Comparison of ENCODE assay signal across 26 cellular contexts in the genomic region with DNA sequence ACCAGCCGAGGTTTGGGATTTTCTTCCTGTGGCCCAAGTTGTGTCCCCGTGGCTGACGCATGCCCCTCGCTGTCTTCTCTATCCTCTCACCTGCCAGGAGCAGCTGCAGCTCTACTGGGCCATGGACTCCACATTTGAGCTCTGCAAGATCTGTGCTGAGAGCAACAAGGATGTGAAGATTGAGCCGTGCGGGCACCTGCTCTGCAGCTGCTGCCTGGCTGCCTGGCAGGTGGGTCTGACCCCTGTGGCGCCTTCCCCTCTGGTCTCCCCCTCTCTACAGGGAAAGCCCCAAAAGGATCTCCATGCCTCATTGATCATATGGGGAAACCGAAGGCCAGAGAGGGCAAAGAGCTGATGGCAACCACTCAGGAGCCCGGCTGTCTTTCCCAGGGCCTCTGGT. TPM values are rescaled to one million over a fixed set of nuclear protein-coding genes. Genes with fewer than 3 reads are reported as not detected.
A peak's percentile ranks its signal among the peaks of the same experiment; 100 is the strongest.
DNase-seq lines count a peak whose midpoint lies in the region; ATAC-seq and TF ChIP-seq lines count a peak whose summit lies in the region.
"Had no signal": no experiment of that assay in that cellular context is flagged by ENCODE, and none has a peak within 500 bp of the region (broad histone marks: within the 10 kb centered on the region; RNA-seq: fewer than 3 reads in every experiment).

No MANE protein-coding gene starts in this region.

- no peaks in the 10 kb centered on the region for H3K9me3 Mint-ChIP-seq in neural progenitor cell
- H3K9me3 Mint-ChIP-seq: activated naive CD4-positive, alpha-beta T cell treated with anti-CD3 and anti-CD28 coated beads, Interleukin-2, amount 50 U/mL, for 72 hours; CD8-positive, alpha-beta memory T cell; T-helper 1 cell treated with Interleukin-12 subunit alpha and Interleukin-12 subunit beta and Interleukin-4 antibody, amounts not matched to agents 30 μg/mL and 1 μg/mL, for 36 hours had no signal

- no peak overlapping the region for H3K9ac ChIP-seq in OCI-LY3 (ENCODE audit: low read length)
- no peak overlapping the region for H3K9ac ChIP-seq in neural progenitor cell

- peak; percentile 18 to 61 for DNase-seq in NCI-H2081 (lab: John Stamatoyannopoulos, UW)
- DNase-seq in NCI-H2081 treated with DMSO at 0.1 percent for 48 hours (lab: John Stamatoyannopoulos, UW) = no peak
- peak; percentile 52 for DNase-seq in NCI-H1092 treated with DMSO at 0.1 percent for 48 hours (lab: John Stamatoyannopoulos, UW)
- DNase-seq in neural progenitor cell (ENCODE audit: low spot score) = no peak
- no peak for DNase-seq in NCI-H1436 (lab: John Stamatoyannopoulos, UW)
- DNase-seq in inferior parietal cortex (ENCODE audit: extremely low spot score) = no peak
- DNase-seq: activated CD4-positive, alpha-beta T cell treated with anti-CD3 and anti-CD28 coated beads for 4 hours; activated T-cell treated with anti-CD3 and anti-CD28 coated beads for 4 hours; anterior cingulate cortex; CD8-positive, alpha-beta memory T cell; effector memory CD4-positive, alpha-beta T cell; GOT3; Kasumi-1; kidney glomerular epithelial cell; NCI-H1930; NCI-H524 treated with DMSO at 0.1 percent for 48 hours; spleen; trophoblast cell had no signal

- H3K27ac ChIP-seq in OCI-LY3 (ENCODE audit: low read length) (no peak overlapping the region), neural progenitor cell (no peak overlapping the region)
- H3K27ac ChIP-seq: SK-N-MC, spleen had no signal

- H3K4me3 ChIP-seq in OCI-LY3 (ENCODE audit: low read length) (no peak overlapping the region), neural progenitor cell (no peak overlapping the region)
- H3K4me3 ChIP-seq: lung, SK-N-MC, spleen had no signal

- H3K36me3 Mint-ChIP-seq in neural progenitor cell = no peaks in the 10 kb centered on the region
- H3K36me3 Mint-ChIP-seq: activated naive CD4-positive, alpha-beta T cell treated with anti-CD3 and anti-CD28 coated beads, Interleukin-2, amount 50 U/mL, for 72 hours; CD8-positive, alpha-beta memory T cell had no signal

- TF ChIP-seq CTCF in OCI-LY3 (IDR thresholded peaks at IDR 0.05; ENCODE audit: low read depth, low read length) (no peak), neural progenitor cell (IDR thresholded peaks at IDR 0.05) (no peak)

- H3K27me3 ChIP-seq in OCI-LY3 (ENCODE audit: low read depth, low read length) (peaks cover 47% of the 10 kb centered on the region), neural progenitor cell (no peaks in the 10 kb centered on the region)
- H3K27me3 ChIP-seq: spleen had no signal

- no peak overlapping the region for H2AFZ ChIP-seq in OCI-LY3 (ENCODE audit: low read depth, low read length)
- no peak overlapping the region for H2AFZ ChIP-seq in neural progenitor cell (replicated peaks)

- no peaks in the 10 kb centered on the region for H4K20me1 ChIP-seq in OCI-LY3 (ENCODE audit: insufficient read depth, low read length)
- no peaks in the 10 kb centered on the region for H4K20me1 ChIP-seq in neural progenitor cell (ENCODE audit: low read depth)

- H3K4me1 ChIP-seq in OCI-LY3 (ENCODE audit: low read length) (peaks cover 10% of the 10 kb centered on the region), neural progenitor cell (no peaks in the 10 kb centered on the region)

- H3F3A ChIP-seq in neural progenitor cell (ENCODE audit: low read depth) = peaks cover 5% of the 10 kb centered on the region

- peaks cover 18% of the 10 kb centered on the region for H3K4me1 Mint-ChIP-seq in neural progenitor cell

- peak overlapping the region; percentile 77 for H3K27ac Mint-ChIP-seq in neural progenitor cell
- H3K27ac Mint-ChIP-seq: T-helper 1 cell treated with Interleukin-12 subunit alpha and Interleukin-12 subunit beta and Interleukin-4 antibody, amounts not matched to agents 30 μg/mL and 1 μg/mL, for 36 hours had no signal

- H3K4me2 ChIP-seq in OCI-LY3 (ENCODE audit: low read length) = peak overlapping the region; percentile 10; the same call in 1 of the 2 replicates
- H3K4me2 ChIP-seq in neural progenitor cell = no peak overlapping the region

- H3K79me2 ChIP-seq in OCI-LY3 (ENCODE audit: low read length) = no peaks in the 10 kb centered on the region
- H3K79me2 ChIP-seq in neural progenitor cell (ENCODE audit: low read depth) = no peaks in the 10 kb centered on the region

- H3K27me3 Mint-ChIP-seq in neural progenitor cell (ENCODE audit: insufficient read depth, low read depth) = peaks cover 2% of the 10 kb centered on the region
- H3K27me3 Mint-ChIP-seq: CD8-positive, alpha-beta memory T cell had no signal

- H3K9me3 ChIP-seq in OCI-LY3 (ENCODE audit: insufficient read depth, low read length) (no peaks in the 10 kb centered on the region), neural progenitor cell (ENCODE audit: low read depth) (no peaks in the 10 kb centered on the region)
- H3K9me3 ChIP-seq: spleen had no signal

- no peak for ATAC-seq in GM18873 (IDR thresholded peaks at IDR 0.05; ENCODE audit: low FRiP score, unreplicated experiment)
- ATAC-seq: activated naive CD4-positive, alpha-beta T cell treated with anti-CD3 and anti-CD28 coated beads, Interleukin-2, amount 50 U/mL, for 72 hours; right cardiac atrium had no signal

- no peak overlapping the region for H3K4me3 Mint-ChIP-seq in neural progenitor cell
- H3K4me3 Mint-ChIP-seq: CD8-positive, alpha-beta memory T cell; T-helper 1 cell treated with Interleukin-12 subunit alpha and Interleukin-12 subunit beta and Interleukin-4 antibody, amounts not matched to agents 30 μg/mL and 1 μg/mL, for 36 hours had no signal

- H3K36me3 ChIP-seq in OCI-LY3 (replicated peaks; ENCODE audit: low read depth, low read length) (no peaks in the 10 kb centered on the region), neural progenitor cell (no peaks in the 10 kb centered on the region)
- H3K36me3 ChIP-seq: spleen had no signal

RNA-seq across cellular contexts. Expression of a gene that starts 14.6 kb away (rescaled TPM):
- total RNA-seq in neural progenitor cell (ENCODE audit: low replicate concordance) = 1.4 and 1.5 TPM in 2 replicates
- total RNA-seq: A172; activated naive CD4-positive, alpha-beta T cell treated with anti-CD3 and anti-CD28 coated beads, Interleukin-2, amount 50 U/mL, for 72 hours; CD8-positive, alpha-beta memory T cell; right cardiac atrium; spleen had no signal

RNA-seq across cellular contexts. Expression of a gene that starts 16.6 kb away (rescaled TPM):
- total RNA-seq in neural progenitor cell (ENCODE audit: low replicate concordance) = 7.1 and 16.9 TPM in 2 replicates
- total RNA-seq: CD8-positive, alpha-beta memory T cell had no signal

RNA-seq across cellular contexts. Expression of a gene that starts 43.8 kb away (rescaled TPM):
- total RNA-seq in neural progenitor cell (ENCODE audit: low replicate concordance) = not detected in 2 replicates

RNA-seq across cellular contexts. Expression of a gene that starts 53.8 kb away (rescaled TPM):
- 54.2 and 210 TPM in 2 replicates for total RNA-seq in neural progenitor cell (ENCODE audit: low replicate concordance)

Comparison
In these comparisons a context has a peak if more than half of its experiments do, and no peak if none do; other contexts are left out.
1. DNase-seq: peak in NCI-H2081 (2 of 2) and NCI-H1092 treated with DMSO at 0.1 percent for 48 hours (single experiment); none in NCI-H2081 treated with DMSO at 0.1 percent for 48 hours (single experiment), neural progenitor cell (single experiment), NCI-H1436 (single experiment) and inferior parietal cortex (single experiment).